Comparison of ENCODE assay signal across 17 cellular contexts in genomic region chr12:2510066-2510465, GRCh38.
DNase-seq lines count a peak whose midpoint lies in the region; ATAC-seq, FAIRE-seq and TF ChIP-seq lines count a peak whose summit lies in the region.
"Had no signal": no experiment of that assay in that cellular context is flagged by ENCODE, and none has a peak within 500 bp of the region (broad histone marks: within the 10 kb centered on the region; RNA-seq: fewer than 3 reads in every experiment).

No MANE protein-coding gene starts in this region.

- H3K9me3 Mint-ChIP-seq in activated CD4-positive, alpha-beta T cell treated with anti-CD3 and anti-CD28 coated beads for 36 hours (ENCODE audit: low read depth): no peaks in the 10 kb centered on the region

- no peaks in the 10 kb centered on the region for H3K36me3 Mint-ChIP-seq in activated CD4-positive, alpha-beta T cell treated with anti-CD3 and anti-CD28 coated beads for 36 hours (ENCODE audit: low read depth)
- H3K36me3 Mint-ChIP-seq: CD4-positive, CD25-positive, alpha-beta regulatory T cell had no signal

- CTCF ChIA-PET in activated CD4-positive, alpha-beta T cell treated with anti-CD3 and anti-CD28 coated beads for 36 hours (lab: Charles Lee): no interaction called here

- H3K4me3 Mint-ChIP-seq in activated CD4-positive, alpha-beta T cell treated with anti-CD3 and anti-CD28 coated beads for 36 hours: no peak overlapping the region
- H3K4me3 Mint-ChIP-seq: CD4-positive, CD25-positive, alpha-beta regulatory T cell had no signal

- no peaks in the 10 kb centered on the region for H3K27me3 Mint-ChIP-seq in activated CD4-positive, alpha-beta T cell treated with anti-CD3 and anti-CD28 coated beads for 36 hours
- H3K27me3 Mint-ChIP-seq: CD4-positive, CD25-positive, alpha-beta regulatory T cell had no signal

- no peak for FAIRE-seq in HTR-8/SVneo (lab: Jason Lieb, UNC)
- FAIRE-seq: A204.1, D721Med had no signal

- POLR2A ChIA-PET in activated CD4-positive, alpha-beta T cell treated with anti-CD3 and anti-CD28 coated beads for 36 hours (lab: Charles Lee): no interaction called here

- intact Hi-C loops in Right ventricle myocardium inferior (cut with DNase I): no loop called here
- intact Hi-C loops in heart right ventricle (cut with DNase I): no loop called here
- intact Hi-C loops in activated CD4-positive, alpha-beta T cell treated with anti-CD3 and anti-CD28 coated beads for 36 hours (cut with DNase I, micrococcal nuclease): no loop called here

- H3K4me1 Mint-ChIP-seq in activated CD4-positive, alpha-beta T cell treated with anti-CD3 and anti-CD28 coated beads for 36 hours: peaks cover 3% of the 10 kb centered on the region
- H3K4me1 Mint-ChIP-seq: CD4-positive, CD25-positive, alpha-beta regulatory T cell had no signal

- no peak overlapping the region for H3K4me3 ChIP-seq in heart right ventricle
- H3K4me3 ChIP-seq in right atrium auricular region: no peak overlapping the region
- H3K4me3 ChIP-seq: GM23248, HAP-1 had no signal

- H3K36me3 ChIP-seq in heart right ventricle: peaks cover 0 to 50% (median 0%) of the 10 kb centered on the region in 9 donors
- peaks cover 34% of the 10 kb centered on the region for H3K36me3 ChIP-seq in right atrium auricular region
- H3K36me3 ChIP-seq: BE2C, HAP-1 had no signal

- peaks cover 0 to 35% (median 3%) of the 10 kb centered on the region in 9 donors for H3K4me1 ChIP-seq in heart right ventricle
- H3K4me1 ChIP-seq in right atrium auricular region: peaks cover 0 to 15% of the 10 kb centered on the region in 2 donors
- H3K4me1 ChIP-seq: BE2C, Caco-2, HAP-1 had no signal

- DNase-seq in Right ventricle myocardium inferior (ENCODE audit: missing footprints): no peak
- DNase-seq in heart right ventricle: peak; percentile 42 to 58
- no peak for DNase-seq in right atrium auricular region (ENCODE audit: low spot score)
- DNase-seq in HTR-8/SVneo (ENCODE audit: insufficient read length, low spot score): no peak
- no peak for DNase-seq in activated CD4-positive, alpha-beta T cell treated with anti-CD3 and anti-CD28 coated beads for 36 hours
- DNase-seq in DMS53 (lab: John Stamatoyannopoulos, UW): no peak
- DNase-seq: ACHN; BE2C; Caco-2; CD4-positive, CD25-positive, alpha-beta regulatory T cell; DMS79; GF-D8; GM23248 had no signal

- 53 to 69% methylated on average over 4 of the region's 4 CpGs for WGBS in heart right ventricle, 2 donors

- H3K27me3 ChIP-seq in heart right ventricle: no peaks in the 10 kb centered on the region
- H3K27me3 ChIP-seq in right atrium auricular region: no peaks in the 10 kb centered on the region

- peak; percentile 73 for ATAC-seq in Right ventricle myocardium inferior
- peak; percentile 63 to 91 (median 76) for ATAC-seq in heart right ventricle
- no peak for ATAC-seq in activated CD4-positive, alpha-beta T cell treated with anti-CD3 and anti-CD28 coated beads for 36 hours
- no peak for ATAC-seq in HG03108 (IDR thresholded peaks at IDR 0.05; ENCODE audit: unreplicated experiment)

- H3K9me3 ChIP-seq in heart right ventricle: no peaks in the 10 kb centered on the region
- H3K9me3 ChIP-seq in right atrium auricular region: no peaks in the 10 kb centered on the region
- H3K9me3 ChIP-seq: BE2C, Caco-2, HAP-1 had no signal

- no peak overlapping the region for H3K27ac Mint-ChIP-seq in activated CD4-positive, alpha-beta T cell treated with anti-CD3 and anti-CD28 coated beads for 36 hours
- H3K27ac Mint-ChIP-seq: CD4-positive, CD25-positive, alpha-beta regulatory T cell had no signal

- TF ChIP-seq CTCF in heart right ventricle (IDR thresholded peaks at IDR 0.05) (no peak), right atrium auricular region (IDR thresholded peaks at IDR 0.05) (no peak)

- peak overlapping the region in 2 of 10 donors; percentile 35 to 59 for H3K27ac ChIP-seq in heart right ventricle
- peak overlapping the region; percentile 38 to 60 for H3K27ac ChIP-seq in right atrium auricular region
- H3K27ac ChIP-seq: GM23248 had no signal

Comparison
In these comparisons a context has a peak if more than half of its experiments do, and no peak if none do; other contexts are left out.
1. DNase-seq: peak in heart right ventricle (2 of 2); none in Right ventricle myocardium inferior (single experiment), right atrium auricular region (single experiment), HTR-8/SVneo (single experiment), activated CD4-positive, alpha-beta T cell treated with anti-CD3 and anti-CD28 coated beads for 36 hours (single experiment) and DMS53 (single experiment).
2. ATAC-seq: peak in Right ventricle myocardium inferior (single experiment) and heart right ventricle (8 of 8); none in activated CD4-positive, alpha-beta T cell treated with anti-CD3 and anti-CD28 coated beads for 36 hours (single experiment) and HG03108 (single experiment).